Comparison of ENCODE assay signal across 8 cellular contexts in genomic region chrX:103464071-103464773, GRCh38. TPM values are rescaled to one million over a fixed set of nuclear protein-coding genes. Genes with fewer than 3 reads are reported as not detected.
A peak's percentile ranks its signal among the peaks of the same experiment; 100 is the strongest.
DNase-seq lines count a peak whose midpoint lies in the region; ATAC-seq, FAIRE-seq and TF ChIP-seq lines count a peak whose summit lies in the region.

No MANE protein-coding gene starts in this region.

- TF ChIP-seq CTCF in astrocyte of the cerebellum (IDR thresholded peaks at IDR 0.05; ENCODE audit: low read depth, low read length, missing control alignments) (peak; percentile 59), hepatocyte (IDR thresholded peaks at IDR 0.05; ENCODE audit: poor library complexity) (peak; percentile 39)

- H3K4me3 Mint-ChIP-seq in CD8-positive, alpha-beta memory T cell, result peak overlapping the region; percentile 80 to 96 (median 91)

- 56% methylated on average over 8 of the region's 8 CpGs for WGBS in hepatocyte (ENCODE audit: low lambda C conversion rate, missing lambda C conversion rate)
- whole genome bisulfite sequencing in small intestine, 3 donors, result 34 to 45% (median 37%) methylated on average over 8 of the region's 8 CpGs

- peak overlapping the region; percentile 70 for H3K4me3 ChIP-seq in CD8-positive, alpha-beta memory T cell (ENCODE audit: low read length)
- H3K4me3 ChIP-seq in astrocyte of the cerebellum (ENCODE audit: low read depth, low read length), result no peak overlapping the region
- H3K4me3 ChIP-seq in hepatocyte, result no peak overlapping the region
- H3K4me3 ChIP-seq in small intestine (ENCODE audit: low read depth in 1 of 2, low read length in 2 of 2), result no peak overlapping the region

- H3K4me1 ChIP-seq in CD8-positive, alpha-beta memory T cell (ENCODE audit: insufficient read depth, low read length), result peaks cover 6% of the 10 kb centered on the region
- H3K4me1 ChIP-seq in hepatocyte (ENCODE audit: insufficient read depth) (no peaks in the 10 kb centered on the region), small intestine (ENCODE audit: control insufficient read depth in 2 of 2, insufficient read depth in 1 of 2, low read depth in 1 of 2, low read length in 1 of 2) (no peaks in the 10 kb centered on the region)

- peak overlapping the region in 6 of 8 donors; percentile 8 to 92 (median 70) for H3K27ac Mint-ChIP-seq in CD8-positive, alpha-beta memory T cell

- H3K9me3 ChIP-seq in CD8-positive, alpha-beta memory T cell (ENCODE audit: low read length), result no peaks in the 10 kb centered on the region
- no peaks in the 10 kb centered on the region for H3K9me3 ChIP-seq in hepatocyte (ENCODE audit: low read depth)
- no peaks in the 10 kb centered on the region for H3K9me3 ChIP-seq in small intestine (ENCODE audit: control insufficient read depth, low read depth)

- H2AFZ ChIP-seq in hepatocyte, result no peak overlapping the region

- in situ Hi-C loops in astrocyte of the cerebellum (cut with HindIII; ENCODE audit: low sequenced_read_pairs), result no loop called here

- no peaks in the 10 kb centered on the region for H3K36me3 Mint-ChIP-seq in CD8-positive, alpha-beta memory T cell

- CTCF ChIA-PET in CD8-positive, alpha-beta memory T cell (lab: Charles Lee), result interaction anchor here (0.7 to 2.4 kb wide), 11 partner anchors 22 to 513 kb away, joined by 3 to 12 read pairs (median 3); no protein-coding TSS in a partner anchor

- H3K27ac ChIP-seq in CD8-positive, alpha-beta memory T cell (ENCODE audit: low read depth, low read length), result no peak overlapping the region
- H3K27ac ChIP-seq in hepatocyte, result no peak overlapping the region
- H3K27ac ChIP-seq in small intestine (ENCODE audit: low read depth in 1 of 2, low read length in 1 of 2), result no peak overlapping the region

- peak; percentile 79 for ATAC-seq in GM18909 (IDR thresholded peaks at IDR 0.05; ENCODE audit: poor library complexity, unreplicated experiment)
- ATAC-seq in HG03095 (IDR thresholded peaks at IDR 0.05; ENCODE audit: unreplicated experiment), result peak; percentile 72

- H3K9me3 Mint-ChIP-seq in CD8-positive, alpha-beta memory T cell, result peaks cover 0 to 3% (median 0%) of the 10 kb centered on the region in 5 donors

- no peaks in the 10 kb centered on the region for H3K27me3 ChIP-seq in CD8-positive, alpha-beta memory T cell (ENCODE audit: insufficient read depth, low read length, poor library complexity, severe bottlenecking)
- H3K27me3 ChIP-seq in hepatocyte (no peaks in the 10 kb centered on the region), small intestine (ENCODE audit: control insufficient read depth in 2 of 2, insufficient read depth in 2 of 2, low read length in 2 of 2) (no peaks in the 10 kb centered on the region)

- peaks cover 10 to 28% (median 23%) of the 10 kb centered on the region in 3 donors for H3K4me1 Mint-ChIP-seq in CD8-positive, alpha-beta memory T cell

- H3K9me2 ChIP-seq in hepatocyte (replicated peaks; ENCODE audit: insufficient read depth), result no peaks in the 10 kb centered on the region

- POLR2A ChIA-PET in CD8-positive, alpha-beta memory T cell (lab: Charles Lee), result no interaction called here

- H3K79me2 ChIP-seq in hepatocyte, result no peaks in the 10 kb centered on the region

- no peak for FAIRE-seq in small intestine (lab: Jason Lieb, UNC)

- peak overlapping the region; percentile 70 for H3K4me2 ChIP-seq in hepatocyte

- peaks cover 0 to 8% of the 10 kb centered on the region in 2 donors for H3K27me3 Mint-ChIP-seq in CD8-positive, alpha-beta memory T cell

- H4K20me1 ChIP-seq in hepatocyte (ENCODE audit: insufficient read depth, poor library complexity, severe bottlenecking), result no peaks in the 10 kb centered on the region

- H3K36me3 ChIP-seq in CD8-positive, alpha-beta memory T cell (ENCODE audit: insufficient read depth, low read length), result no peaks in the 10 kb centered on the region
- H3K36me3 ChIP-seq in hepatocyte (replicated peaks; ENCODE audit: insufficient read depth, low read depth), result no peaks in the 10 kb centered on the region
- no peaks in the 10 kb centered on the region for H3K36me3 ChIP-seq in small intestine (ENCODE audit: control insufficient read depth in 2 of 2, insufficient read depth in 2 of 2, low read length in 2 of 2)

- DNase-seq in CD8-positive, alpha-beta memory T cell, result peak in 3 of 5 donors; percentile 1 to 30 (median 2)
- DNase-seq in OCI-M1 (lab: John Stamatoyannopoulos, UW) (peak; percentile 57), astrocyte of the cerebellum (ENCODE audit: low read depth) (no peak), hepatocyte (ENCODE audit: low spot score) (peak; percentile 50), small intestine (peak; percentile 8), NCI-H1436 (lab: John Stamatoyannopoulos, UW) (no peak)

RNA-seq across cellular contexts. Expression of gene RAB40A, which starts 55.1 kb away (rescaled TPM):
- under 1 TPM in 1 of 2 experiments, not detected in 1; 0.13 TPM for total RNA-seq in CD8-positive, alpha-beta memory T cell
- not detected for polyA plus RNA-seq in CD8-positive, alpha-beta memory T cell
- 3.0 and 3.5 TPM in 2 replicates for total RNA-seq in hepatocyte
- polyA plus RNA-seq in hepatocyte, result 2.7 and 3.0 TPM in 2 replicates
- under 1 TPM in 1 of 3 donors, not detected in 2; 0.25 TPM for polyA plus RNA-seq in small intestine

Comparison
In these comparisons a context has a peak if more than half of its experiments do, and no peak if none do; other contexts are left out.
1. DNase-seq: peak in CD8-positive, alpha-beta memory T cell (3 of 5), OCI-M1 (single experiment), hepatocyte (single experiment) and small intestine (single experiment); none in astrocyte of the cerebellum (single experiment) and NCI-H1436 (single experiment).